ENCODE assay signal across 14 cellular contexts in the genomic region with DNA sequence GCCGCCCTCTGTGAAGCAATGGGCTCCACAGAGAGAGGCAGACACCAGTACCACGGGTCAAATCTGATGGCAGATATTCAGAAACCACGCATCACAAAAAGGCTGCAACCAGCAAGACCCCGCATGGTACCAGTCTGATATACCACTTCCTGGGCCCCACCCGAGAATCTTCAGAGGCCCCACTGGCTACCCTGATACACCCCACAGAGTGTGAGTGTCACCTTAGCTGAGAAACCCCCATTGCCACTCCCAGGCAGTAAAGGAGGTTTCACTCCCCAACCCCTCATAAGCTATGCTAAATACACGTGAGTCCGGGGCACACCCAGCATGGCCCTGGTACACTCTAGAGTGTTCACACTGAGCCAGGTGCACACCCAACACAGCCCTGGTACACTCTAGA.
"Had no signal": no experiment of that assay in that cellular context is flagged by ENCODE, and none has a peak within 500 bp of the region (broad histone marks: within the 10 kb centered on the region; RNA-seq: fewer than 3 reads in every experiment).

No MANE protein-coding gene starts in this region.

- DNase-seq: activated CD4-positive, alpha-beta T cell treated with anti-CD3 and anti-CD28 coated beads, Interleukin-2, amount 50 U/mL, for 4 hours; activated effector memory CD4-positive, alpha-beta T cell treated with anti-CD3 and anti-CD28 coated beads, Interleukin-2, amount 50 U/mL, for 16 hours; activated T-cell treated with anti-CD3 and anti-CD28 coated beads for 4 hours; mesendoderm; retina; stimulated activated CD4-positive, alpha-beta T cell treated with anti-CD3 and anti-CD28 coated beads, Interleukin-15, amount 100 ng/mL, for 24 hours; stimulated activated CD4-positive, alpha-beta T cell treated with anti-CD3 and anti-CD28 coated beads, Interleukin-4, amount 100 ng/mL, for 24 hours; thyroid gland had no signal

- H2AFZ ChIP-seq: neural progenitor cell, parathyroid adenoma had no signal

- H3K4me3 Mint-ChIP-seq: neural progenitor cell, WTC11 had no signal

- H3K27ac Mint-ChIP-seq: neural progenitor cell, WTC11 had no signal

- H3K4me1 ChIP-seq: gastroesophageal sphincter, neural progenitor cell, parathyroid adenoma, thyroid gland, vagina had no signal

- H3K27me3 ChIP-seq: gastroesophageal sphincter, neural progenitor cell, thyroid gland, vagina had no signal

- H3K36me3 ChIP-seq: neural progenitor cell, thyroid gland, vagina had no signal

- ATAC-seq: gastroesophageal sphincter, WTC11 had no signal

- H3K4me2 ChIP-seq: neural progenitor cell had no signal

- H3K4me1 Mint-ChIP-seq: neural progenitor cell had no signal

- H3K4me3 ChIP-seq: gastroesophageal sphincter, neural progenitor cell, SK-N-MC, thyroid gland, vagina had no signal

- H3K27ac ChIP-seq: gastroesophageal sphincter, neural progenitor cell, parathyroid adenoma, SK-N-MC, thyroid gland, vagina had no signal
